Comparison of ENCODE assay signal across 1 cellular context in the genomic region with DNA sequence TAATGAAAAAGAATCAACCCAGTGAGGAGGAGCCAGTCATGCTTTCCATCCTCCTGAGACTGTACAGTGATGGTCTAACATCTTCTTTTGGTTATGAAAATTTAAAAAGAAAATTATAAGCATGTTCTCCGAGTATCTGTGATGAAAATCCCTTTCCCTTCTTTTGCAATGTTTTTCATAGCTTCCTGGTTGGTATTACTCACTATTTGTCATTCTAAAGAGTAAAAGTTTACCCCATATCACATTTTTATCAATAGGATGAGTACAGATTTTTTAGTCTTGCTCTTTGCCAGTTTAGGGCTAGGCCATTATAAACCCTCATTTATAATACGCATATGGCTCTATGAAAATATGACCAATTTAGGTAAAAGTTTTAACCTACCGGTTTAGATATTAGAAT.
TF ChIP-seq lines count a peak whose summit lies in the region.

No MANE protein-coding gene starts in this region.

TF ChIP-seq in GM23338, 12 proteins besides CTCF, POLR2A, EP300 and RAD21 (continued from another document):
- no peak for TF ChIP-seq ZNF114 (CRISPR knock-in tag; IDR thresholded peaks at IDR 0.05)
- no peak for TF ChIP-seq JUNB (IDR thresholded peaks at IDR 0.05; ENCODE audit: unreplicated experiment)
- no peak for TF ChIP-seq STAT1 (IDR thresholded peaks at IDR 0.05; ENCODE audit: unreplicated experiment)
- TF ChIP-seq, protein P1, sequence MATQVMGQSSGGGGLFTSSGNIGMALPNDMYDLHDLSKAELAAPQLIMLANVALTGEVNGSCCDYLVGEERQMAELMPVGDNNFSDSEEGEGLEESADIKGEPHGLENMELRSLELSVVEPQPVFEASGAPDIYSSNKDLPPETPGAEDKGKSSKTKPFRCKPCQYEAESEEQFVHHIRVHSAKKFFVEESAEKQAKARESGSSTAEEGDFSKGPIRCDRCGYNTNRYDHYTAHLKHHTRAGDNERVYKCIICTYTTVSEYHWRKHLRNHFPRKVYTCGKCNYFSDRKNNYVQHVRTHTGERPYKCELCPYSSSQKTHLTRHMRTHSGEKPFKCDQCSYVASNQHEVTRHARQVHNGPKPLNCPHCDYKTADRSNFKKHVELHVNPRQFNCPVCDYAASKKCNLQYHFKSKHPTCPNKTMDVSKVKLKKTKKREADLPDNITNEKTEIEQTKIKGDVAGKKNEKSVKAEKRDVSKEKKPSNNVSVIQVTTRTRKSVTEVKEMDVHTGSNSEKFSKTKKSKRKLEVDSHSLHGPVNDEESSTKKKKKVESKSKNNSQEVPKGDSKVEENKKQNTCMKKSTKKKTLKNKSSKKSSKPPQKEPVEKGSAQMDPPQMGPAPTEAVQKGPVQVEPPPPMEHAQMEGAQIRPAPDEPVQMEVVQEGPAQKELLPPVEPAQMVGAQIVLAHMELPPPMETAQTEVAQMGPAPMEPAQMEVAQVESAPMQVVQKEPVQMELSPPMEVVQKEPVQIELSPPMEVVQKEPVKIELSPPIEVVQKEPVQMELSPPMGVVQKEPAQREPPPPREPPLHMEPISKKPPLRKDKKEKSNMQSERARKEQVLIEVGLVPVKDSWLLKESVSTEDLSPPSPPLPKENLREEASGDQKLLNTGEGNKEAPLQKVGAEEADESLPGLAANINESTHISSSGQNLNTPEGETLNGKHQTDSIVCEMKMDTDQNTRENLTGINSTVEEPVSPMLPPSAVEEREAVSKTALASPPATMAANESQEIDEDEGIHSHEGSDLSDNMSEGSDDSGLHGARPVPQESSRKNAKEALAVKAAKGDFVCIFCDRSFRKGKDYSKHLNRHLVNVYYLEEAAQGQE (IDR thresholded peaks at IDR 0.05; ENCODE audit: unreplicated experiment): no peak
- no peak for TF ChIP-seq EZH2 (IDR thresholded peaks at IDR 0.05; ENCODE audit: low read depth, unreplicated experiment)
